ENCODE assay signal across 11 cellular contexts in genomic region chr20:38043512-38044300, GRCh38. TPM values are rescaled to one million over a fixed set of nuclear protein-coding genes. Genes with fewer than 3 reads are reported as not detected.
A peak's percentile ranks its signal among the peaks of the same experiment; 100 is the strongest.
DNase-seq lines count a peak whose midpoint lies in the region; ATAC-seq, FAIRE-seq and TF ChIP-seq lines count a peak whose summit lies in the region.
"Had no signal": no experiment of that assay in that cellular context is flagged by ENCODE, and none has a peak within 500 bp of the region (broad histone marks: within the 10 kb centered on the region; RNA-seq: fewer than 3 reads in every experiment).

No MANE protein-coding gene starts in this region.

- H4K20me1 ChIP-seq in HepG2 (ENCODE audit: insufficient read depth, low read length): peaks cover 5% of the 10 kb centered on the region; the same call in 1 of the 2 replicates

- H2AFZ ChIP-seq in HepG2 (ENCODE audit: low read length): no peak overlapping the region

- H3K27ac ChIP-seq in A673 (ENCODE audit: low read depth, low read length, poor library complexity, severe bottlenecking) (no peak overlapping the region), adrenal gland (peak overlapping the region in 1 of 5 donors; percentile 35), HepG2 (ENCODE audit: extremely low read length, insufficient read depth, low read length) (no peak overlapping the region), spleen (no peak overlapping the region)
- H3K27ac ChIP-seq: gastroesophageal sphincter had no signal

- ATAC-seq in HepG2 (peak; percentile 60), sciatic nerve (no peak)
- ATAC-seq: gastroesophageal sphincter; stimulated activated memory B cell treated with anti-CD40 and anti-IgM and Interleukin-4, amounts not matched to agents 10 μg/mL and 1 μg/mL and 100 μg/mL, for 72 hours had no signal

- TF ChIP-seq CTCF in A673 (conservative IDR thresholded peaks at IDR 0.05; ENCODE audit: low read depth, low read length) (no peak), adrenal gland (IDR thresholded peaks at IDR 0.05) (peak in 4 of 6 experiments; percentile 19 to 39 (median 28)), HepG2 (CRISPR knock-in tag; IDR thresholded peaks at IDR 0.05) (no peak), spleen (IDR thresholded peaks at IDR 0.05 in 8 of 11, conservative IDR thresholded peaks at IDR 0.05 in 3 of 11) (no peak)

- no peak overlapping the region for H3K4me3 ChIP-seq in A673 (ENCODE audit: low read depth, low read length, poor library complexity, severe bottlenecking)
- H3K4me3 ChIP-seq in adrenal gland: no peak overlapping the region
- no peak overlapping the region for H3K4me3 ChIP-seq in HepG2 (replicated peaks in 1 of 3; ENCODE audit: insufficient read depth in 1 of 3, low read depth in 2 of 3, low read length in 3 of 3)
- no peak overlapping the region for H3K4me3 ChIP-seq in spleen
- H3K4me3 ChIP-seq: gastroesophageal sphincter had no signal

- peaks cover 94% of the 10 kb centered on the region for H3K79me2 ChIP-seq in HepG2 (ENCODE audit: insufficient read depth, low read length)

- FAIRE-seq in HepG2 (lab: Jason Lieb, UNC): no peak

- POLR2A ChIA-PET in A673 (lab: Charles Lee; ENCODE audit: low non-redundant PET) (no interaction called here), HepG2 (lab: Yijun Ruan, JAX) (interaction anchor here (1.5 to 1.6 kb wide), 2 partner anchors 10 to 100 kb away, joined by 6 to 7 read pairs; partner anchors contain the start of genes RPRD1B and TTI1)

- no peak overlapping the region for H3K9ac ChIP-seq in HepG2 (ENCODE audit: insufficient read depth, low read depth, low read length)

- TF ChIP-seq RAD21 in HepG2 (CRISPR knock-in tag; IDR thresholded peaks at IDR 0.05): no peak

- CTCF ChIA-PET in A673 (lab: Charles Lee) (interaction anchor here (0.5 kb wide), 1 partner anchor 493 kb away, joined by 9 read pairs; no protein-coding TSS in a partner anchor), HepG2 (lab: Yijun Ruan, JAX; ENCODE audit: low intra/inter-chr PET ratio, low total read pairs) (no interaction called here)

- H3K36me3 ChIP-seq in A673 (ENCODE audit: insufficient read depth, low read length, poor library complexity, severe bottlenecking) (peaks cover 49% of the 10 kb centered on the region), adrenal gland (replicated peaks in 1 of 2) (peaks cover 0 to 26% of the 10 kb centered on the region in 2 donors), HepG2 (replicated peaks in 1 of 2; ENCODE audit: control insufficient read depth in 1 of 2, insufficient read depth in 2 of 2, low read length in 2 of 2) (peaks cover 33 to 89% of the 10 kb centered on the region in 2 experiments), spleen (peaks cover 0 to 96% (median 48%) of the 10 kb centered on the region in 6 donors)

- H3K27me3 ChIP-seq in A673 (replicated peaks; ENCODE audit: insufficient read depth, low read depth, low read length, poor library complexity) (no peaks in the 10 kb centered on the region), adrenal gland (no peaks in the 10 kb centered on the region), HepG2 (ENCODE audit: control insufficient read depth in 1 of 2, insufficient read depth in 2 of 2, low read length in 2 of 2) (no peaks in the 10 kb centered on the region), spleen (replicated peaks in 1 of 7) (no peaks in the 10 kb centered on the region)
- H3K27me3 ChIP-seq: gastroesophageal sphincter had no signal

- DNase-seq in A673 (ENCODE audit: low spot score) (peak; percentile 30), HS-27A (ENCODE audit: low read depth) (peak; percentile 24), adrenal gland (peak in 5 of 7 donors; percentile 48 to 66 (median 54)), HepG2 (ENCODE audit: low spot score) (no peak), T-helper 9 cell (no peak), midbrain (lab: John Stamatoyannopoulos, UW) (no peak), sciatic nerve (ENCODE audit: low spot score) (no peak), spleen (no peak)
- DNase-seq: DMS 273 treated with DMSO at 0.1 percent for 48 hours had no signal

- H3K4me2 ChIP-seq in HepG2 (ENCODE audit: low read depth, low read length): no peak overlapping the region

- H3K4me1 ChIP-seq in A673 (ENCODE audit: insufficient read depth, low read length, poor library complexity, severe bottlenecking) (no peaks in the 10 kb centered on the region), adrenal gland (replicated peaks in 1 of 2) (peaks cover 10 to 41% of the 10 kb centered on the region in 2 donors), HepG2 (ENCODE audit: insufficient read depth, low read length) (peaks cover 10% of the 10 kb centered on the region), spleen (peaks cover 0 to 34% (median 7%) of the 10 kb centered on the region in 6 donors)

- TF ChIP-seq POLR2A in adrenal gland (IDR thresholded peaks at IDR 0.05) (no peak), HepG2 (IDR thresholded peaks at IDR 0.05; ENCODE audit: insufficient read depth in 1 of 2, low read depth in 2 of 2, low read length in 2 of 2) (no peak), spleen (IDR thresholded peaks at IDR 0.05) (no peak)

- 69 to 90% (median 78%) methylated on average over 10 of the region's 10 CpGs for WGBS in adrenal gland, 4 donors
- 97% methylated on average over 10 of the region's 10 CpGs for WGBS in HepG2 (ENCODE audit: low lambda C conversion rate)
- WGBS in spleen, 5 donors: 88 to 96% (median 95%) methylated on average over 10 of the region's 10 CpGs

- in situ Hi-C loops in HepG2 (cut with HindIII; ENCODE audit: extremely low pct_ligation_motif_present, low pct_unique_long_range_greater_than_20kb): no loop called here

- BruUV-seq in A673 (replicated peaks; lab: Mats Ljungman, UMichigan) (no TSS peak), HepG2 (replicated peaks; lab: Mats Ljungman, UMichigan) (no TSS peak)

- TF ChIP-seq EP300 in HepG2 (IDR thresholded peaks at IDR 0.05; ENCODE audit: low read depth in 2 of 2, low read length in 2 of 2) (no peak), HepG2 (CRISPR knock-in tag; IDR thresholded peaks at IDR 0.05; ENCODE audit: borderline replicate concordance) (no peak)

- intact Hi-C loops in A673 (cut with micrococcal nuclease; ENCODE audit: unreplicated experiment): no loop called here
- intact Hi-C loops in adrenal gland (cut with DNase I): no loop called here
- intact Hi-C loops in HepG2 (cut with micrococcal nuclease; ENCODE audit: unreplicated experiment): no loop called here
- intact Hi-C loops in sciatic nerve (cut with DNase I): no loop called here
- intact Hi-C loops in spleen (cut with DNase I; ENCODE audit: low total_unique reads): no loop called here

- H3K9me3 ChIP-seq in A673 (ENCODE audit: low read depth, low read length, poor library complexity, severe bottlenecking) (no peaks in the 10 kb centered on the region), adrenal gland (replicated peaks in 1 of 3) (no peaks in the 10 kb centered on the region), HepG2 (ENCODE audit: low read length) (no peaks in the 10 kb centered on the region), spleen (no peaks in the 10 kb centered on the region)
- H3K9me3 ChIP-seq: gastroesophageal sphincter had no signal

RNA-seq across cellular contexts. Expression of gene RPRD1B, which starts 10.2 kb away (rescaled TPM):
- total RNA-seq in A673 (2021) (36.1 and 38.7 TPM in 2 replicates), adrenal gland (10 to 100 TPM; 16.5 to 36.3 (median 29.4) TPM), HepG2 (2016; rRNA removed; fragmentation: Illumina TruSeq; extraction: Trizol) (41.5 and 45.6 TPM in 2 replicates), sciatic nerve (41.9 TPM), spleen (10 to 100 TPM; 26.9 to 42.0 (median 35.5) TPM)
- polyA plus RNA-seq in adrenal gland (10 to 100 TPM in 1 of 3 donors, 1 to 10 TPM in 2; 5.9 to 36.4 (median 6.8) TPM), HepG2 (2011; rRNA removed) (29.7 and 31.1 TPM in 2 replicates), spleen (10 to 100 TPM in 1 of 3 donors, 1 to 10 TPM in 2; 7.1 to 11.1 (median 7.9) TPM)
- 88.9 and 116 TPM in 2 replicates for total RNA-seq in HepG2 (2016; cell fraction: cytosol; rRNA removed; fragmentation: Illumina TruSeq; extraction: Trizol; ENCODE audit: low read depth)
- 39.5 and 44.6 TPM in 2 replicates for total RNA-seq in HepG2 (2016; cell fraction: insoluble cytoplasmic fraction; rRNA removed; fragmentation: Illumina TruSeq; extraction: Trizol)
- 25.9 and 26.4 TPM in 2 replicates for total RNA-seq in HepG2 (2016; cell fraction: membrane; rRNA removed; fragmentation: Illumina TruSeq; extraction: Trizol)
- 54.7 and 73.0 TPM in 2 replicates for total RNA-seq in HepG2 (2016; cell fraction: nucleus; rRNA removed; fragmentation: Illumina TruSeq; extraction: Trizol)
- polyA plus RNA-seq in HepG2 (2011; cell fraction: cytosol; rRNA removed): 16.3 and 23.0 TPM in 2 replicates
- polyA plus RNA-seq in HepG2 (2011; cell fraction: nucleus; rRNA removed): 23.9 and 28.8 TPM in 2 replicates
- 25.6 and 28.2 TPM in 2 replicates for polyA plus RNA-seq in HepG2 (2012)
- 1.9 and 2.1 TPM in 2 replicates for polyA plus RNA-seq in HepG2 (2016; cell fraction: cytosol; fragmentation: Illumina TruSeq; extraction: Trizol; ENCODE audit: low read depth)
- 40.0 and 47.0 TPM in 2 replicates for polyA plus RNA-seq in HepG2 (2016; cell fraction: insoluble cytoplasmic fraction; fragmentation: Illumina TruSeq; extraction: Trizol; ENCODE audit: low read depth)
- polyA plus RNA-seq in HepG2 (2016; cell fraction: membrane; fragmentation: Illumina TruSeq; extraction: Trizol; ENCODE audit: low read depth): 7.1 and 7.5 TPM in 2 replicates
- polyA plus RNA-seq in HepG2 (2016; cell fraction: nucleus; fragmentation: Illumina TruSeq; extraction: Trizol; ENCODE audit: insufficient read depth, low read depth): 61.9 and 76.1 TPM in 2 replicates
- 39.2 and 72.4 TPM in 2 replicates for polyA minus RNA-seq in HepG2 (2011; rRNA and poly(A)+ RNA removed; ENCODE audit: low replicate concordance)
- polyA minus RNA-seq in HepG2 (2011; cell fraction: cytosol; rRNA and poly(A)+ RNA removed): 36.2 and 48.9 TPM in 2 replicates
- polyA minus RNA-seq in HepG2 (2011; cell fraction: nucleus; rRNA and poly(A)+ RNA removed): 98.0 and 104 TPM in 2 replicates

RNA-seq across cellular contexts. Expression of gene TTI1, which starts 10.4 kb away (rescaled TPM):
- 37.3 and 40.3 TPM in 2 replicates for total RNA-seq in A673 (2021)
- 10 to 100 TPM; 12.7 to 28.0 (median 20.2) TPM for total RNA-seq in adrenal gland
- polyA plus RNA-seq in adrenal gland: 10 to 100 TPM; 12.5 to 21.6 (median 15.2) TPM
- total RNA-seq in HepG2 (2016; rRNA removed; fragmentation: Illumina TruSeq; extraction: Trizol): 39.8 and 51.7 TPM in 2 replicates
- 4.3 and 5.3 TPM in 2 replicates for total RNA-seq in HepG2 (2016; cell fraction: cytosol; rRNA removed; fragmentation: Illumina TruSeq; extraction: Trizol; ENCODE audit: low read depth)
- 39.0 and 48.3 TPM in 2 replicates for total RNA-seq in HepG2 (2016; cell fraction: insoluble cytoplasmic fraction; rRNA removed; fragmentation: Illumina TruSeq; extraction: Trizol)
- 12.1 and 12.8 TPM in 2 replicates for total RNA-seq in HepG2 (2016; cell fraction: membrane; rRNA removed; fragmentation: Illumina TruSeq; extraction: Trizol)
- total RNA-seq in HepG2 (2016; cell fraction: nucleus; rRNA removed; fragmentation: Illumina TruSeq; extraction: Trizol): 53.4 and 63.7 TPM in 2 replicates
- 21.5 and 22.9 TPM in 2 replicates for polyA plus RNA-seq in HepG2 (2011; rRNA removed)
- 15.4 and 16.2 TPM in 2 replicates for polyA plus RNA-seq in HepG2 (2011; cell fraction: cytosol; rRNA removed)
- polyA plus RNA-seq in HepG2 (2011; cell fraction: nucleus; rRNA removed): 16.1 and 18.5 TPM in 2 replicates
- polyA plus RNA-seq in HepG2 (2012): 15.4 and 20.9 TPM in 2 replicates
- polyA plus RNA-seq in HepG2 (2016; cell fraction: cytosol; fragmentation: Illumina TruSeq; extraction: Trizol; ENCODE audit: low read depth): 2.1 and 2.4 TPM in 2 replicates
- polyA plus RNA-seq in HepG2 (2016; cell fraction: insoluble cytoplasmic fraction; fragmentation: Illumina TruSeq; extraction: Trizol; ENCODE audit: low read depth): 23.2 and 30.3 TPM in 2 replicates
- polyA plus RNA-seq in HepG2 (2016; cell fraction: membrane; fragmentation: Illumina TruSeq; extraction: Trizol; ENCODE audit: low read depth): 3.8 and 4.7 TPM in 2 replicates
- 32.5 and 34.5 TPM in 2 replicates for polyA plus RNA-seq in HepG2 (2016; cell fraction: nucleus; fragmentation: Illumina TruSeq; extraction: Trizol; ENCODE audit: insufficient read depth, low read depth)
- 67.8 and 87.6 TPM in 2 replicates for polyA minus RNA-seq in HepG2 (2011; rRNA and poly(A)+ RNA removed; ENCODE audit: low replicate concordance)
- polyA minus RNA-seq in HepG2 (2011; cell fraction: cytosol; rRNA and poly(A)+ RNA removed): 20.3 and 23.7 TPM in 2 replicates
- 72.5 and 93.6 TPM in 2 replicates for polyA minus RNA-seq in HepG2 (2011; cell fraction: nucleus; rRNA and poly(A)+ RNA removed)
- total RNA-seq in sciatic nerve: 15.2 TPM
- total RNA-seq in spleen: 10 to 100 TPM; 17.7 to 25.2 (median 21.3) TPM
- 1 to 10 TPM; 5.9 to 8.6 (median 6.5) TPM for polyA plus RNA-seq in spleen

Comparison
In these comparisons a context has a peak if more than half of its experiments do, and no peak if none do; other contexts are left out.
1. DNase-seq: peak in A673 (single experiment), HS-27A (single experiment) and adrenal gland (5 of 7); none in HepG2 (single experiment), T-helper 9 cell (single experiment), midbrain (single experiment), sciatic nerve (single experiment) and spleen (single experiment).
2. CTCF ChIP-seq: peak in adrenal gland (4 of 6); none in A673 (single experiment), HepG2 (single experiment) and spleen (0 of 11).